8 cellular contexts compared by ENCODE assay signal in the genomic region with DNA sequence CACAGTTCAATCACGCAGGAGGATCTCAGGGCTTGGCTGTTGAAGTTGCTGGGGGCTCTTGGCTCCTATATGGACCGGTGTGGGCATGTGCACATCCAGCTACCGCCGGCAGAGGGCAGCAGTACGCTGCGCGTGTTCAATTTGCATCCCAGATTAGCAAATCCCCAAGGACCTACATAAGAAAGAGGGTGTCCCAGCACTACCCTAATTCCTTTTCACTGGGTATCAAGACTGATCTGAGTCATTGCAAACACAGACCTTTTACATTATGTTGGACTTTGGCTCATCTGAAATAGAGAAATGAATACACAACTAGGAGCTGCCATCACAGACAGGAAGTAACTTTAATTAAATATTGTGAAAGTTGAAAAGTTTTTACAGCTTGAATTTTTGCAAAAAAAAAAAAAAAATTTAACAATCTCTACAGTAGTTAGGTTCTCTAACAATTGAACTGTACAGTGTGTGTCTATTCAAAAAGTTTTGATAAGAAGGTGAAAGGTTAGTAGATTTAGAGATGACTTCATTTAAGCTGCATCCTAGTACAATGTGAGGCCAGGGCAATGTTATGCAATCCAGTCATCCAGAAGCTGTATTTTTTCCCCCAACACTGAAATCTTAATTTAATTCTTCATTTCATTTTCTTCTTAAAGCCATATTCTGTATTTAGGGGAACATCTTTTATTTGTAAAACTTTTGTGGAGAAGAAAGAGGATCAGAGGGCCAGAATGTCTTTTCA.
DNase-seq lines count a peak whose midpoint lies in the region; ATAC-seq and TF ChIP-seq lines count a peak whose summit lies in the region.

No MANE protein-coding gene starts in this region.

- no peaks in the 10 kb centered on the region for H3K9me3 ChIP-seq in lower lobe of right lung

- intact Hi-C loops in lower lobe of right lung (cut with DNase I), result loop anchor here (5.0 to 10.0 kb wide), 2 partner anchors 412 to 521 kb away; no protein-coding TSS in a partner anchor

- H3K4me1 ChIP-seq in lower lobe of right lung, result peaks cover 3% of the 10 kb centered on the region

- no peak overlapping the region for H3K4me3 ChIP-seq in lower lobe of right lung

- DNase-seq in Ammon's horn (ENCODE audit: low spot score) (peak; percentile 84), NCI-H524 (lab: John Stamatoyannopoulos, UW) (peak; percentile 60 to 88), dermis blood vessel endothelial cell (peak; percentile 81), lower lobe of right lung (peak; percentile 77)
- DNase-seq in activated CD4-positive, alpha-beta T cell treated with anti-CD3 and anti-CD28 coated beads, Interleukin-2, amount 50 U/mL, for 1 hour, result peak; percentile 63
- peak; percentile 48 for DNase-seq in stimulated activated CD8-positive, alpha-beta memory T cell treated with anti-CD3 and anti-CD28 coated beads, Interleukin-15, amount 100 ng/mL, for 1 hour (ENCODE audit: low read depth)

- no peak overlapping the region for H3K27ac ChIP-seq in lower lobe of right lung

- H3K27me3 ChIP-seq in lower lobe of right lung (ENCODE audit: low read depth), result no peaks in the 10 kb centered on the region

- TF ChIP-seq CTCF in lower lobe of right lung (IDR thresholded peaks at IDR 0.05), result peak; percentile 97

- ATAC-seq in GM18909 (IDR thresholded peaks at IDR 0.05; ENCODE audit: poor library complexity, unreplicated experiment) (peak; percentile 91), HG03135 (IDR thresholded peaks at IDR 0.05; ENCODE audit: unreplicated experiment) (peak; percentile 82), lower lobe of right lung (peak; percentile 86 to 89)

- no peaks in the 10 kb centered on the region for H3K36me3 ChIP-seq in lower lobe of right lung
